ENCODE assay signal across 1 cellular context in genomic region chr14:39430762-39431415, GRCh38.
TF ChIP-seq lines count a peak whose summit lies in the region.

No MANE protein-coding gene starts in this region.

TF ChIP-seq in IMR-90, 13 proteins besides CTCF, POLR2A, EP300 and RAD21 (continued from another document):
- no peak for TF ChIP-seq CHD1 (IDR thresholded peaks at IDR 0.05; ENCODE audit: low read depth, low read length)
- TF ChIP-seq MXI1 (IDR thresholded peaks at IDR 0.05; ENCODE audit: borderline replicate concordance, low read depth, low read length), result no peak
